In the genomic region with DNA sequence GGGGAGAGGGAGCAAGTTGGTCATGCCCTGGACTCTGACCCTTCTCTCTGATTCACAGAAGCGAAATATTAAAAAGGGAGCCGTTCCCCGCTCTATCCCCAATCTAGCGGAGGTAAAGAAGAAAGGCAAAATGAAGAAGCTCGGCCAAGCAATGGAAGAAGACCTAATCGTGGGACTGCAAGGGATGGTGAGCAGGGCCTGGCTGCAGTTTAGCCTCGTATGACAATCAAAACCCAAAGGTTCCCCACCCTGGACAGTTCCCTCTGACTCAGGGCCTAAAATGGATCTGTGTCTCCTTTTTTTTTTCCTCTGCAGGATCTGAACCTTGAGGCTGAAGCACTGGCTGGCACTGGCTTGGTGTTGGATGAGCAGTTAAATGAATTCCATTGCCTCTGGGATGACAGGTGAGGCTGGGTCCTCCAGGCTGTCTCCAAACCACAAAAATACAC, we compare ENCODE assay signal across 9 cellular contexts. TPM values are rescaled to one million over a fixed set of nuclear protein-coding genes. Genes with fewer than 3 reads are reported as not detected.
DNase-seq lines count a peak whose midpoint lies in the region; ATAC-seq, FAIRE-seq and TF ChIP-seq lines count a peak whose summit lies in the region.
"Had no signal": no experiment of that assay in that cellular context is flagged by ENCODE, and none has a peak within 500 bp of the region (broad histone marks: within the 10 kb centered on the region; RNA-seq: fewer than 3 reads in every experiment).

No MANE protein-coding gene starts in this region.

- H3K36me3 Mint-ChIP-seq in activated CD8-positive, alpha-beta memory T cell treated with anti-CD3 and anti-CD28 coated beads, Interleukin-2, amount 10 ng/mL, durations not matched to agents 7 days and 5 days, result peaks cover 18% of the 10 kb centered on the region
- H3K36me3 Mint-ChIP-seq in activated naive CD8-positive, alpha-beta T cell treated with anti-CD3 and anti-CD28 coated beads, Interleukin-2, amount 50 U/mL, for 24 hours (ENCODE audit: low read depth), result peaks cover 10% of the 10 kb centered on the region

- no peak for FAIRE-seq in HepG2 (lab: Jason Lieb, UNC)

- no peak overlapping the region for H2AFZ ChIP-seq in HepG2 (ENCODE audit: low read length)

- H3K27ac ChIP-seq in HepG2 (ENCODE audit: extremely low read length, insufficient read depth, low read length), result peak overlapping the region; percentile 98
- peak overlapping the region; percentile 92 for H3K27ac ChIP-seq in thymus (ENCODE audit: low read depth)

- no peak for ATAC-seq in activated CD8-positive, alpha-beta memory T cell treated with anti-CD3 and anti-CD28 coated beads, Interleukin-2, amount 10 ng/mL, durations not matched to agents 7 days and 5 days
- ATAC-seq in activated naive CD8-positive, alpha-beta T cell treated with anti-CD3 and anti-CD28 coated beads, Interleukin-2, amount 50 U/mL, for 24 hours, result no peak
- ATAC-seq in HepG2 (no peak), HG03097 (IDR thresholded peaks at IDR 0.05; ENCODE audit: low FRiP score, unreplicated experiment) (no peak)

- BruUV-seq in HepG2 (replicated peaks; lab: Mats Ljungman, UMichigan), result TSS peak; percentile 80

- in situ Hi-C loops in HepG2 (cut with HindIII; ENCODE audit: extremely low pct_ligation_motif_present, low pct_unique_long_range_greater_than_20kb), result no loop called here

- no peaks in the 10 kb centered on the region; a peak in 1 of 5 replicates for H3K27me3 ChIP-seq in HepG2 (ENCODE audit: control insufficient read depth in 1 of 2, insufficient read depth in 2 of 2, low read length in 2 of 2)
- H3K27me3 ChIP-seq in thymus (ENCODE audit: control insufficient read depth, insufficient read depth), result no peaks in the 10 kb centered on the region

- no peaks in the 10 kb centered on the region for H4K20me1 ChIP-seq in HepG2 (ENCODE audit: insufficient read depth, low read length)

- H3K79me2 ChIP-seq in HepG2 (ENCODE audit: insufficient read depth, low read length), result no peaks in the 10 kb centered on the region

- TF ChIP-seq POLR2A in HepG2 (IDR thresholded peaks at IDR 0.05; ENCODE audit: insufficient read depth in 1 of 2, low read depth in 2 of 2, low read length in 2 of 2), result no peak

- TF ChIP-seq CTCF in HepG2 (CRISPR knock-in tag; IDR thresholded peaks at IDR 0.05), result no peak

- 5% methylated on average over 7 of the region's 7 CpGs for WGBS in HepG2 (ENCODE audit: low lambda C conversion rate)
- WGBS in thymus, result 69% methylated on average over 7 of the region's 7 CpGs

- POLR2A ChIA-PET in HepG2 (lab: Yijun Ruan, JAX), result no interaction called here

- no peaks in the 10 kb centered on the region for H3K9me3 Mint-ChIP-seq in activated CD8-positive, alpha-beta memory T cell treated with anti-CD3 and anti-CD28 coated beads, Interleukin-2, amount 10 ng/mL, durations not matched to agents 7 days and 5 days (ENCODE audit: low read depth)
- no peaks in the 10 kb centered on the region for H3K9me3 Mint-ChIP-seq in activated naive CD8-positive, alpha-beta T cell treated with anti-CD3 and anti-CD28 coated beads, Interleukin-2, amount 50 U/mL, for 24 hours

- no peak for TF ChIP-seq EP300 in HepG2 (IDR thresholded peaks at IDR 0.05; ENCODE audit: low read depth in 2 of 2, low read length in 2 of 2)
- TF ChIP-seq EP300 in HepG2 (CRISPR knock-in tag; IDR thresholded peaks at IDR 0.05; ENCODE audit: borderline replicate concordance), result no peak

- H3K36me3 ChIP-seq in HepG2 (replicated peaks in 1 of 2; ENCODE audit: control insufficient read depth in 1 of 2, insufficient read depth in 2 of 2, low read length in 2 of 2) (peaks cover 0 to 3% of the 10 kb centered on the region in 2 experiments; a peak in 2 of 5 replicates), thymus (ENCODE audit: control insufficient read depth, insufficient read depth) (peaks cover 10% of the 10 kb centered on the region)

- intact Hi-C loops in HepG2 (cut with micrococcal nuclease; ENCODE audit: unreplicated experiment), result no loop called here

- H3K27me3 Mint-ChIP-seq in activated CD8-positive, alpha-beta memory T cell treated with anti-CD3 and anti-CD28 coated beads, Interleukin-2, amount 10 ng/mL, durations not matched to agents 7 days and 5 days, result no peaks in the 10 kb centered on the region
- H3K27me3 Mint-ChIP-seq in activated naive CD8-positive, alpha-beta T cell treated with anti-CD3 and anti-CD28 coated beads, Interleukin-2, amount 50 U/mL, for 24 hours, result no peaks in the 10 kb centered on the region

- peak overlapping the region; percentile 100 for H3K27ac Mint-ChIP-seq in activated CD8-positive, alpha-beta memory T cell treated with anti-CD3 and anti-CD28 coated beads, Interleukin-2, amount 10 ng/mL, durations not matched to agents 7 days and 5 days
- peak overlapping the region; percentile 98 for H3K27ac Mint-ChIP-seq in activated naive CD8-positive, alpha-beta T cell treated with anti-CD3 and anti-CD28 coated beads, Interleukin-2, amount 50 U/mL, for 24 hours

- CTCF ChIA-PET in activated CD8-positive, alpha-beta memory T cell treated with anti-CD3 and anti-CD28 coated beads, Interleukin-2, amount 10 ng/mL, durations not matched to agents 7 days and 5 days (lab: Charles Lee), result no interaction called here
- CTCF ChIA-PET in HepG2 (lab: Yijun Ruan, JAX; ENCODE audit: low intra/inter-chr PET ratio, low total read pairs), result no interaction called here

- H3K4me1 ChIP-seq in HepG2 (ENCODE audit: insufficient read depth, low read length), result peaks cover 25% of the 10 kb centered on the region
- H3K4me1 ChIP-seq in thymus (ENCODE audit: control insufficient read depth, insufficient read depth, low read length), result peaks cover 3% of the 10 kb centered on the region

- DNase-seq in activated CD8-positive, alpha-beta memory T cell treated with anti-CD3 and anti-CD28 coated beads, Interleukin-2, amount 10 ng/mL, durations not matched to agents 7 days and 5 days, result no peak
- DNase-seq in activated CD8-positive, alpha-beta memory T cell treated with anti-CD3 and anti-CD28 coated beads, Interleukin-2, amount 50 U/mL, for 4 hours, result no peak
- no peak for DNase-seq in activated naive CD8-positive, alpha-beta T cell treated with anti-CD3 and anti-CD28 coated beads, Interleukin-2, amount 50 U/mL, for 24 hours
- DNase-seq in HepG2 (ENCODE audit: low spot score), result no peak
- no peak for DNase-seq in GM19238 (ENCODE audit: insufficient read length, low spot score)
- no peak for DNase-seq in H4 (ENCODE audit: low spot score)

- H3K9ac ChIP-seq in HepG2 (ENCODE audit: insufficient read depth, low read depth, low read length), result peak overlapping the region; percentile 88

- peaks cover 20% of the 10 kb centered on the region for H3K4me1 Mint-ChIP-seq in activated CD8-positive, alpha-beta memory T cell treated with anti-CD3 and anti-CD28 coated beads, Interleukin-2, amount 10 ng/mL, durations not matched to agents 7 days and 5 days
- peaks cover 32% of the 10 kb centered on the region for H3K4me1 Mint-ChIP-seq in activated naive CD8-positive, alpha-beta T cell treated with anti-CD3 and anti-CD28 coated beads, Interleukin-2, amount 50 U/mL, for 24 hours

- H3K4me3 ChIP-seq in HepG2 (replicated peaks in 1 of 3; ENCODE audit: insufficient read depth in 1 of 3, low read depth in 2 of 3, low read length in 3 of 3) (peak overlapping the region; percentile 80 to 84 (median 81)), thymus (ENCODE audit: low read length) (peak overlapping the region; percentile 68)

- no peak for TF ChIP-seq RAD21 in HepG2 (CRISPR knock-in tag; IDR thresholded peaks at IDR 0.05)

- peak overlapping the region; percentile 98 for H3K4me3 Mint-ChIP-seq in activated CD8-positive, alpha-beta memory T cell treated with anti-CD3 and anti-CD28 coated beads, Interleukin-2, amount 10 ng/mL, durations not matched to agents 7 days and 5 days
- H3K4me3 Mint-ChIP-seq in activated naive CD8-positive, alpha-beta T cell treated with anti-CD3 and anti-CD28 coated beads, Interleukin-2, amount 50 U/mL, for 24 hours, result peak overlapping the region; percentile 95

- peak overlapping the region; percentile 80 for H3K4me2 ChIP-seq in HepG2 (ENCODE audit: low read depth, low read length)

- no peaks in the 10 kb centered on the region for H3K9me3 ChIP-seq in HepG2 (ENCODE audit: low read length)
- H3K9me3 ChIP-seq in thymus (ENCODE audit: control insufficient read depth), result no peaks in the 10 kb centered on the region

RNA-seq across cellular contexts. Expression of a gene that starts 1.0 kb away (rescaled TPM):
- 100 to 1,000 TPM in 1 of 2 experiments, 10 to 100 TPM in 1; 76.8 to 107 TPM for total RNA-seq in activated CD8-positive, alpha-beta memory T cell treated with anti-CD3 and anti-CD28 coated beads, Interleukin-2, amount 10 ng/mL, durations not matched to agents 7 days and 5 days
- total RNA-seq in HepG2 (2016; rRNA removed; fragmentation: Illumina TruSeq; extraction: Trizol), result 57.8 and 80.4 TPM in 2 replicates
- total RNA-seq in HepG2 (2016; cell fraction: cytosol; rRNA removed; fragmentation: Illumina TruSeq; extraction: Trizol; ENCODE audit: low read depth), result 16.4 and 18.7 TPM in 2 replicates
- total RNA-seq in HepG2 (2016; cell fraction: insoluble cytoplasmic fraction; rRNA removed; fragmentation: Illumina TruSeq; extraction: Trizol), result 47.7 and 77.8 TPM in 2 replicates
- total RNA-seq in HepG2 (2016; cell fraction: membrane; rRNA removed; fragmentation: Illumina TruSeq; extraction: Trizol), result 22.7 and 25.7 TPM in 2 replicates
- 85.5 and 102 TPM in 2 replicates for total RNA-seq in HepG2 (2016; cell fraction: nucleus; rRNA removed; fragmentation: Illumina TruSeq; extraction: Trizol)
- polyA plus RNA-seq in HepG2 (2011; rRNA removed), result 93.6 and 113 TPM in 2 replicates
- polyA plus RNA-seq in HepG2 (2011; cell fraction: cytosol; rRNA removed), result 28.6 and 29.0 TPM in 2 replicates
- polyA plus RNA-seq in HepG2 (2011; cell fraction: nucleus; rRNA removed), result 538 and 699 TPM in 2 replicates
- polyA plus RNA-seq in HepG2 (2012), result 97.4 and 102 TPM in 2 replicates
- polyA plus RNA-seq in HepG2 (2016; cell fraction: cytosol; fragmentation: Illumina TruSeq; extraction: Trizol; ENCODE audit: low read depth), result 8.7 and 10.0 TPM in 2 replicates
- 42.5 and 59.2 TPM in 2 replicates for polyA plus RNA-seq in HepG2 (2016; cell fraction: insoluble cytoplasmic fraction; fragmentation: Illumina TruSeq; extraction: Trizol; ENCODE audit: low read depth)
- 17.0 and 17.4 TPM in 2 replicates for polyA plus RNA-seq in HepG2 (2016; cell fraction: membrane; fragmentation: Illumina TruSeq; extraction: Trizol; ENCODE audit: low read depth)
- 255 and 257 TPM in 2 replicates for polyA plus RNA-seq in HepG2 (2016; cell fraction: nucleus; fragmentation: Illumina TruSeq; extraction: Trizol; ENCODE audit: insufficient read depth, low read depth)
- polyA minus RNA-seq in HepG2 (2011; rRNA and poly(A)+ RNA removed; ENCODE audit: low replicate concordance), result 48.3 and 102 TPM in 2 replicates
- polyA minus RNA-seq in HepG2 (2011; cell fraction: cytosol; rRNA and poly(A)+ RNA removed), result 29.5 and 40.0 TPM in 2 replicates
- 90.8 and 96.6 TPM in 2 replicates for polyA minus RNA-seq in HepG2 (2011; cell fraction: nucleus; rRNA and poly(A)+ RNA removed)
- polyA plus RNA-seq in thymus, result 109 TPM
- total RNA-seq in H4 (2014; rRNA removed; shearing (Covaris generic)), result 18.7 and 25.2 TPM in 2 replicates

RNA-seq across cellular contexts. Expression of a gene that starts 16.4 kb away (rescaled TPM):
- not detected for total RNA-seq in activated CD8-positive, alpha-beta memory T cell treated with anti-CD3 and anti-CD28 coated beads, Interleukin-2, amount 10 ng/mL, durations not matched to agents 7 days and 5 days
- total RNA-seq in HepG2 (2016; rRNA removed; fragmentation: Illumina TruSeq; extraction: Trizol), result 0.13 TPM in 1 of 2 replicates, not detected in the other
- not detected in 2 replicates for total RNA-seq in HepG2 (2016; cell fraction: cytosol; rRNA removed; fragmentation: Illumina TruSeq; extraction: Trizol; ENCODE audit: low read depth)
- total RNA-seq in HepG2 (2016; cell fraction: insoluble cytoplasmic fraction; rRNA removed; fragmentation: Illumina TruSeq; extraction: Trizol), result 0.13 and 0.16 TPM in 2 replicates
- not detected in 2 replicates for total RNA-seq in HepG2 (2016; cell fraction: membrane; rRNA removed; fragmentation: Illumina TruSeq; extraction: Trizol)
- not detected in 2 replicates for total RNA-seq in HepG2 (2016; cell fraction: nucleus; rRNA removed; fragmentation: Illumina TruSeq; extraction: Trizol)
- polyA plus RNA-seq in HepG2 (2011; rRNA removed), result 0.05 TPM in 1 of 2 replicates, not detected in the other
- 0.08 TPM in 1 of 2 replicates, not detected in the other for polyA plus RNA-seq in HepG2 (2011; cell fraction: cytosol; rRNA removed)
- not detected in 2 replicates for polyA plus RNA-seq in HepG2 (2011; cell fraction: nucleus; rRNA removed)
- polyA plus RNA-seq in HepG2 (2012), result not detected in 2 replicates
- not detected in 2 replicates for polyA plus RNA-seq in HepG2 (2016; cell fraction: cytosol; fragmentation: Illumina TruSeq; extraction: Trizol; ENCODE audit: low read depth)
- 0.31 TPM in 1 of 2 replicates, not detected in the other for polyA plus RNA-seq in HepG2 (2016; cell fraction: insoluble cytoplasmic fraction; fragmentation: Illumina TruSeq; extraction: Trizol; ENCODE audit: low read depth)
- polyA plus RNA-seq in HepG2 (2016; cell fraction: membrane; fragmentation: Illumina TruSeq; extraction: Trizol; ENCODE audit: low read depth), result not detected in 2 replicates
- not detected in 2 replicates for polyA plus RNA-seq in HepG2 (2016; cell fraction: nucleus; fragmentation: Illumina TruSeq; extraction: Trizol; ENCODE audit: insufficient read depth, low read depth)
- polyA minus RNA-seq in HepG2 (2011; rRNA and poly(A)+ RNA removed; ENCODE audit: low replicate concordance), result 0.37 and 0.38 TPM in 2 replicates
- not detected in 2 replicates for polyA minus RNA-seq in HepG2 (2011; cell fraction: cytosol; rRNA and poly(A)+ RNA removed)
- polyA minus RNA-seq in HepG2 (2011; cell fraction: nucleus; rRNA and poly(A)+ RNA removed), result not detected in 2 replicates
- polyA plus RNA-seq in thymus, result 0.14 TPM
- total RNA-seq in H4 (2014; rRNA removed; shearing (Covaris generic)), result not detected in 2 replicates
- total RNA-seq: HT1080 had no signal

RNA-seq across cellular contexts. Expression of a gene that starts 23.5 kb away (rescaled TPM):
- not detected for total RNA-seq in activated CD8-positive, alpha-beta memory T cell treated with anti-CD3 and anti-CD28 coated beads, Interleukin-2, amount 10 ng/mL, durations not matched to agents 7 days and 5 days
- 0.22 TPM in 1 of 2 replicates, not detected in the other for total RNA-seq in HepG2 (2016; rRNA removed; fragmentation: Illumina TruSeq; extraction: Trizol)
- not detected in 2 replicates for total RNA-seq in HepG2 (2016; cell fraction: cytosol; rRNA removed; fragmentation: Illumina TruSeq; extraction: Trizol; ENCODE audit: low read depth)
- total RNA-seq in HepG2 (2016; cell fraction: insoluble cytoplasmic fraction; rRNA removed; fragmentation: Illumina TruSeq; extraction: Trizol), result 0.13 TPM in 1 of 2 replicates, not detected in the other
- not detected in 2 replicates for total RNA-seq in HepG2 (2016; cell fraction: membrane; rRNA removed; fragmentation: Illumina TruSeq; extraction: Trizol)
- total RNA-seq in HepG2 (2016; cell fraction: nucleus; rRNA removed; fragmentation: Illumina TruSeq; extraction: Trizol), result not detected in 2 replicates
- polyA plus RNA-seq in HepG2 (2011; rRNA removed), result 0.21 and 0.56 TPM in 2 replicates
- polyA plus RNA-seq in HepG2 (2011; cell fraction: cytosol; rRNA removed), result 0.09 TPM in 1 of 2 replicates, not detected in the other
- polyA plus RNA-seq in HepG2 (2011; cell fraction: nucleus; rRNA removed), result 2.4 and 3.4 TPM in 2 replicates
- polyA plus RNA-seq in HepG2 (2012), result 0.34 and 0.53 TPM in 2 replicates
- not detected in 2 replicates for polyA plus RNA-seq in HepG2 (2016; cell fraction: cytosol; fragmentation: Illumina TruSeq; extraction: Trizol; ENCODE audit: low read depth)
- polyA plus RNA-seq in HepG2 (2016; cell fraction: insoluble cytoplasmic fraction; fragmentation: Illumina TruSeq; extraction: Trizol; ENCODE audit: low read depth), result not detected in 2 replicates
- not detected in 2 replicates for polyA plus RNA-seq in HepG2 (2016; cell fraction: membrane; fragmentation: Illumina TruSeq; extraction: Trizol; ENCODE audit: low read depth)
- polyA plus RNA-seq in HepG2 (2016; cell fraction: nucleus; fragmentation: Illumina TruSeq; extraction: Trizol; ENCODE audit: insufficient read depth, low read depth), result 0.88 and 1.1 TPM in 2 replicates
- polyA minus RNA-seq in HepG2 (2011; rRNA and poly(A)+ RNA removed; ENCODE audit: low replicate concordance), result 0.12 TPM in 1 of 2 replicates, not detected in the other
- not detected in 2 replicates for polyA minus RNA-seq in HepG2 (2011; cell fraction: cytosol; rRNA and poly(A)+ RNA removed)
- polyA minus RNA-seq in HepG2 (2011; cell fraction: nucleus; rRNA and poly(A)+ RNA removed), result 0.75 TPM in 1 of 2 replicates, not detected in the other
- polyA plus RNA-seq in thymus, result 0.09 TPM
- total RNA-seq in H4 (2014; rRNA removed; shearing (Covaris generic)), result not detected in 2 replicates
- total RNA-seq: HT1080 had no signal

RNA-seq across cellular contexts. Expression of a gene that starts 32.6 kb away (rescaled TPM):
- total RNA-seq in activated CD8-positive, alpha-beta memory T cell treated with anti-CD3 and anti-CD28 coated beads, Interleukin-2, amount 10 ng/mL, durations not matched to agents 7 days and 5 days, result under 1 TPM; 0.21 to 0.93 TPM
- total RNA-seq in HepG2 (2016; rRNA removed; fragmentation: Illumina TruSeq; extraction: Trizol), result 5.1 and 14.0 TPM in 2 replicates
- total RNA-seq in HepG2 (2016; cell fraction: cytosol; rRNA removed; fragmentation: Illumina TruSeq; extraction: Trizol; ENCODE audit: low read depth), result 9.8 and 14.0 TPM in 2 replicates
- 5.1 and 12.9 TPM in 2 replicates for total RNA-seq in HepG2 (2016; cell fraction: insoluble cytoplasmic fraction; rRNA removed; fragmentation: Illumina TruSeq; extraction: Trizol)
- total RNA-seq in HepG2 (2016; cell fraction: membrane; rRNA removed; fragmentation: Illumina TruSeq; extraction: Trizol), result 11.6 and 20.7 TPM in 2 replicates
- 7.8 and 8.8 TPM in 2 replicates for total RNA-seq in HepG2 (2016; cell fraction: nucleus; rRNA removed; fragmentation: Illumina TruSeq; extraction: Trizol)
- polyA plus RNA-seq in HepG2 (2011; rRNA removed) (4.5 and 7.0 TPM in 2 replicates), thymus (0.55 TPM)
- 6.0 and 18.5 TPM in 2 replicates for polyA plus RNA-seq in HepG2 (2011; cell fraction: cytosol; rRNA removed)
- polyA plus RNA-seq in HepG2 (2011; cell fraction: nucleus; rRNA removed), result 17.9 and 18.7 TPM in 2 replicates
- 16.8 and 23.0 TPM in 2 replicates for polyA plus RNA-seq in HepG2 (2012)
- 28.6 and 33.0 TPM in 2 replicates for polyA plus RNA-seq in HepG2 (2016; cell fraction: cytosol; fragmentation: Illumina TruSeq; extraction: Trizol; ENCODE audit: low read depth)
- polyA plus RNA-seq in HepG2 (2016; cell fraction: insoluble cytoplasmic fraction; fragmentation: Illumina TruSeq; extraction: Trizol; ENCODE audit: low read depth), result 9.6 and 13.5 TPM in 2 replicates
- 20.8 and 24.6 TPM in 2 replicates for polyA plus RNA-seq in HepG2 (2016; cell fraction: membrane; fragmentation: Illumina TruSeq; extraction: Trizol; ENCODE audit: low read depth)
- polyA plus RNA-seq in HepG2 (2016; cell fraction: nucleus; fragmentation: Illumina TruSeq; extraction: Trizol; ENCODE audit: insufficient read depth, low read depth), result 36.2 and 42.3 TPM in 2 replicates
- polyA minus RNA-seq in HepG2 (2011; rRNA and poly(A)+ RNA removed; ENCODE audit: low replicate concordance), result 5.6 TPM in 1 of 2 replicates, not detected in the other
- 9.4 and 13.6 TPM in 2 replicates for polyA minus RNA-seq in HepG2 (2011; cell fraction: cytosol; rRNA and poly(A)+ RNA removed)
- 2.9 and 4.1 TPM in 2 replicates for polyA minus RNA-seq in HepG2 (2011; cell fraction: nucleus; rRNA and poly(A)+ RNA removed)
- 9.9 and 16.0 TPM in 2 replicates for total RNA-seq in H4 (2014; rRNA removed; shearing (Covaris generic))
- total RNA-seq: HT1080 had no signal

RNA-seq across cellular contexts. Expression of a gene that starts 41.3 kb away (rescaled TPM):
- not detected for total RNA-seq in activated CD8-positive, alpha-beta memory T cell treated with anti-CD3 and anti-CD28 coated beads, Interleukin-2, amount 10 ng/mL, durations not matched to agents 7 days and 5 days
- 0.73 and 0.93 TPM in 2 replicates for total RNA-seq in HepG2 (2016; rRNA removed; fragmentation: Illumina TruSeq; extraction: Trizol)
- total RNA-seq in HepG2 (2016; cell fraction: cytosol; rRNA removed; fragmentation: Illumina TruSeq; extraction: Trizol; ENCODE audit: low read depth), result 0.61 and 0.97 TPM in 2 replicates
- total RNA-seq in HepG2 (2016; cell fraction: insoluble cytoplasmic fraction; rRNA removed; fragmentation: Illumina TruSeq; extraction: Trizol), result 0.71 and 1.2 TPM in 2 replicates
- total RNA-seq in HepG2 (2016; cell fraction: membrane; rRNA removed; fragmentation: Illumina TruSeq; extraction: Trizol), result 0.68 and 0.79 TPM in 2 replicates
- not detected in 2 replicates for total RNA-seq in HepG2 (2016; cell fraction: nucleus; rRNA removed; fragmentation: Illumina TruSeq; extraction: Trizol)
- polyA plus RNA-seq in HepG2 (2011; rRNA removed) (1.3 and 1.5 TPM in 2 replicates), thymus (0.07 TPM)
- 1.1 and 1.3 TPM in 2 replicates for polyA plus RNA-seq in HepG2 (2011; cell fraction: cytosol; rRNA removed)
- polyA plus RNA-seq in HepG2 (2011; cell fraction: nucleus; rRNA removed), result 0.50 TPM in 1 of 2 replicates, not detected in the other
- polyA plus RNA-seq in HepG2 (2012), result 0.79 and 1.2 TPM in 2 replicates
- polyA plus RNA-seq in HepG2 (2016; cell fraction: cytosol; fragmentation: Illumina TruSeq; extraction: Trizol; ENCODE audit: low read depth), result 0.68 and 1.3 TPM in 2 replicates
- 1.7 and 2.6 TPM in 2 replicates for polyA plus RNA-seq in HepG2 (2016; cell fraction: insoluble cytoplasmic fraction; fragmentation: Illumina TruSeq; extraction: Trizol; ENCODE audit: low read depth)
- polyA plus RNA-seq in HepG2 (2016; cell fraction: membrane; fragmentation: Illumina TruSeq; extraction: Trizol; ENCODE audit: low read depth), result 0.88 TPM in 2 replicates
- polyA plus RNA-seq in HepG2 (2016; cell fraction: nucleus; fragmentation: Illumina TruSeq; extraction: Trizol; ENCODE audit: insufficient read depth, low read depth), result 1.2 TPM in 1 of 2 replicates, not detected in the other
- 2.3 TPM in 1 of 2 replicates, not detected in the other for polyA minus RNA-seq in HepG2 (2011; rRNA and poly(A)+ RNA removed; ENCODE audit: low replicate concordance)
- polyA minus RNA-seq in HepG2 (2011; cell fraction: cytosol; rRNA and poly(A)+ RNA removed), result not detected in 2 replicates
- polyA minus RNA-seq in HepG2 (2011; cell fraction: nucleus; rRNA and poly(A)+ RNA removed), result not detected in 2 replicates
- total RNA-seq in H4 (2014; rRNA removed; shearing (Covaris generic)), result not detected in 2 replicates
- total RNA-seq: HT1080 had no signal
